In genomic region chr1:14571810-14572767, GRCh38 we compare ENCODE assay signal across 13 cellular contexts. TPM values are rescaled to one million over a fixed set of nuclear protein-coding genes. Genes with fewer than 3 reads are reported as not detected.
DNase-seq lines count a peak whose midpoint lies in the region; ATAC-seq and TF ChIP-seq lines count a peak whose summit lies in the region.
"Had no signal": no experiment of that assay in that cellular context is flagged by ENCODE, and none has a peak within 500 bp of the region (broad histone marks: within the 10 kb centered on the region; RNA-seq: fewer than 3 reads in every experiment).

No MANE protein-coding gene starts in this region.

- H3K27me3 Mint-ChIP-seq in nephron (ENCODE audit: low read depth), result peaks cover 3% of the 10 kb centered on the region
- H3K27me3 Mint-ChIP-seq in activated T-cell treated with anti-CD3 and anti-CD28 coated beads, Interleukin-2, amount 50 U/mL, for 4 hours (ENCODE audit: low read depth), result peaks cover 19% of the 10 kb centered on the region

- in situ Hi-C loops in astrocyte of the spinal cord (cut with HindIII; ENCODE audit: low sequenced_read_pairs), result no loop called here

- H3K9me3 Mint-ChIP-seq in nephron, result peaks cover 27% of the 10 kb centered on the region
- peaks cover 23% of the 10 kb centered on the region for H3K9me3 Mint-ChIP-seq in activated T-cell treated with anti-CD3 and anti-CD28 coated beads, Interleukin-2, amount 50 U/mL, for 4 hours

- TF ChIP-seq CTCF in GM20000 (IDR thresholded peaks at IDR 0.05; ENCODE audit: extremely low read depth, missing control alignments) (peak; percentile 7), astrocyte of the spinal cord (IDR thresholded peaks at IDR 0.05; ENCODE audit: low read depth, low read length) (peak; percentile 32), nephron (IDR thresholded peaks at IDR 0.05; ENCODE audit: unreplicated experiment in 3 of 3) (peak in 2 of 3 experiments; percentile 12 to 35)

- no peak overlapping the region for H3K4me3 Mint-ChIP-seq in nephron
- no peak overlapping the region for H3K4me3 Mint-ChIP-seq in activated T-cell treated with anti-CD3 and anti-CD28 coated beads, Interleukin-2, amount 50 U/mL, for 4 hours
- H3K4me3 Mint-ChIP-seq: naive thymus-derived CD4-positive, alpha-beta T cell had no signal

- DNase-seq in DMS 273 (lab: John Stamatoyannopoulos, UW; ENCODE audit: unreplicated experiment) (peak; percentile 23), DMS 273 treated with DMSO at 0.1 percent for 48 hours (lab: John Stamatoyannopoulos, UW) (no peak), GM20000 (ENCODE audit: low spot score) (peak; percentile 57), astrocyte of the spinal cord (ENCODE audit: low read depth, low spot score) (no peak), Right ventricle myocardium inferior (ENCODE audit: missing footprints) (no peak)
- no peak for DNase-seq in stimulated activated naive CD4-positive, alpha-beta T cell (lab: John Stamatoyannopoulos, UW)
- DNase-seq in activated T-cell treated with anti-CD3 and anti-CD28 coated beads, Interleukin-2, amount 50 U/mL, for 4 hours, result no peak
- DNase-seq: 8988T; HCEC 1CT; naive thymus-derived CD4-positive, alpha-beta T cell; NCI-H2081 treated with DMSO at 0.1 percent for 48 hours; stimulated activated CD4-positive, alpha-beta T cell treated with anti-CD3 and anti-CD28 coated beads, Interleukin-2, amount 100 ng/mL, for 48 hours had no signal

- no peak for ATAC-seq in activated T-cell treated with anti-CD3 and anti-CD28 coated beads, Interleukin-2, amount 50 U/mL, for 4 hours
- no peak for ATAC-seq in Right ventricle myocardium inferior
- ATAC-seq: naive thymus-derived CD4-positive, alpha-beta T cell had no signal

- intact Hi-C loops in Right ventricle myocardium inferior (cut with DNase I), result no loop called here

- peaks cover 11% of the 10 kb centered on the region for H3K36me3 Mint-ChIP-seq in nephron (ENCODE audit: low read depth)
- H3K36me3 Mint-ChIP-seq in activated T-cell treated with anti-CD3 and anti-CD28 coated beads, Interleukin-2, amount 50 U/mL, for 4 hours (ENCODE audit: insufficient read depth), result no peaks in the 10 kb centered on the region

- H3K4me1 Mint-ChIP-seq in nephron, result no peaks in the 10 kb centered on the region
- no peaks in the 10 kb centered on the region for H3K4me1 Mint-ChIP-seq in activated T-cell treated with anti-CD3 and anti-CD28 coated beads, Interleukin-2, amount 50 U/mL, for 4 hours (ENCODE audit: low read depth)
- H3K4me1 Mint-ChIP-seq: naive thymus-derived CD4-positive, alpha-beta T cell had no signal

- no peak overlapping the region for H3K4me3 ChIP-seq in astrocyte of the spinal cord (ENCODE audit: low read depth, low read length)

- peak overlapping the region in 1 of 3 experiments; percentile 27 for H3K27ac Mint-ChIP-seq in nephron
- H3K27ac Mint-ChIP-seq: naive thymus-derived CD4-positive, alpha-beta T cell had no signal

RNA-seq across cellular contexts. Expression of gene KAZN, which starts 26.4 kb away (rescaled TPM):
- 1 to 10 TPM in 2 of 3 donors, under 1 TPM in 1; 0.35 to 1.7 (median 1.2) TPM for total RNA-seq in activated T-cell treated with anti-CD3 and anti-CD28 coated beads, Interleukin-2, amount 50 U/mL, for 4 hours
- total RNA-seq in Right ventricle myocardium inferior, result 4.3 TPM

Comparison
In these comparisons a context has a peak if more than half of its experiments do, and no peak if none do; other contexts are left out.
1. DNase-seq: peak in DMS 273 (single experiment) and GM20000 (single experiment); none in DMS 273 treated with DMSO at 0.1 percent for 48 hours (single experiment), astrocyte of the spinal cord (single experiment), stimulated activated naive CD4-positive, alpha-beta T cell (0 of 6), activated T-cell treated with anti-CD3 and anti-CD28 coated beads, Interleukin-2, amount 50 U/mL, for 4 hours (single experiment) and Right ventricle myocardium inferior (single experiment).
2. Peak in every context shown above with its lines, with median percentiles within 50 percentile points of each other: CTCF ChIP-seq.